In the genomic region with DNA sequence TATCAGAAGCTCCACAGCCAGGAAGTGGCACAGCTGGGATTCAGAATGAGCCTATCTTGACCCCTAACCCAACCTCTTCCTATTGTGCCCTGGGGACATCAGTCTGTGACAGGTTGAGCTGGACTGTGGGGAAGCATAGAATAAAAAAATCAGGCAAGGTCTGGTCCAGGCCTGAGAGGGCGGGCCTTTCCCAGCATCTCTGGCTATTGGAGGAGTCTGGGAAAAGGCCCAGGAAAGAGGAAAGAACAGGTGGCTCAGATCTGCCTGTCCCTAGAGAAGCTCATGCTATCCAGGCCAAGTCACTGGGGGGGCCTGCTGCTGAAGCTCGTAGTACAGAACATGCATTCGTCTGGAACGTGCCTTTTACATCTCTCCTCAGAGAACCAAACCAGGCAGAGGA, we compare ENCODE assay signal across 16 cellular contexts.
DNase-seq lines count a peak whose midpoint lies in the region; ATAC-seq and TF ChIP-seq lines count a peak whose summit lies in the region.
"Had no signal": no experiment of that assay in that cellular context is flagged by ENCODE, and none has a peak within 500 bp of the region (broad histone marks: within the 10 kb centered on the region; RNA-seq: fewer than 3 reads in every experiment).

No MANE protein-coding gene starts in this region.

- intact Hi-C loops in MCF 10A (cut with micrococcal nuclease), result no loop called here

- H3K36me3 Mint-ChIP-seq in endodermal cell (ENCODE audit: low read depth), result peaks cover 22% of the 10 kb centered on the region
- H3K36me3 Mint-ChIP-seq in MCF 10A (ENCODE audit: insufficient read depth, unreplicated experiment), result no peaks in the 10 kb centered on the region
- no peaks in the 10 kb centered on the region for H3K36me3 Mint-ChIP-seq in activated T-cell treated with anti-CD3 and anti-CD28 coated beads, Interleukin-2, amount 50 U/mL, for 24 hours (ENCODE audit: low read depth)

- H3K4me1 Mint-ChIP-seq in endodermal cell (peaks cover 31% of the 10 kb centered on the region), MCF 10A (ENCODE audit: insufficient read depth, unreplicated experiment) (peaks cover 5% of the 10 kb centered on the region)
- no peaks in the 10 kb centered on the region for H3K4me1 Mint-ChIP-seq in activated T-cell treated with anti-CD3 and anti-CD28 coated beads, Interleukin-2, amount 50 U/mL, for 24 hours (ENCODE audit: low read depth)

- no peak for ATAC-seq in GM19035 (IDR thresholded peaks at IDR 0.05; ENCODE audit: unreplicated experiment)

- H3K27ac ChIP-seq in endodermal cell (ENCODE audit: low read depth, low read length), result no peak overlapping the region
- H3K27ac ChIP-seq: parathyroid adenoma, RWPE1 had no signal

- DNase-seq in ELF-1 (ENCODE audit: low read depth, low spot score), result peak; percentile 75
- peak; percentile 32 to 62 for DNase-seq in NCI-H446 (lab: John Stamatoyannopoulos, UW)
- DNase-seq in endodermal cell, result peak; percentile 59
- DNase-seq in occipital lobe (lab: John Stamatoyannopoulos, UW), result peak; percentile 46
- DNase-seq in NCI-H526 (lab: John Stamatoyannopoulos, UW), result no peak
- DNase-seq in MCF 10A (ENCODE audit: unreplicated experiment), result no peak
- no peak for DNase-seq in activated T-cell treated with anti-CD3 and anti-CD28 coated beads, Interleukin-2, amount 50 U/mL, for 24 hours
- DNase-seq: activated CD4-positive, alpha-beta T cell treated with anti-CD3 and anti-CD28 coated beads, Interleukin-2, amount 50 U/mL, for 48 hours; activated effector memory CD4-positive, alpha-beta T cell treated with anti-CD3 and anti-CD28 coated beads, Interleukin-2, amount 50 U/mL, for 16 hours; DND-41; effector CD8-positive, alpha-beta T cell; foreskin melanocyte; midbrain had no signal

- H3K27ac Mint-ChIP-seq in endodermal cell (no peak overlapping the region), MCF 10A (ENCODE audit: low read depth, unreplicated experiment) (no peak overlapping the region)
- H3K27ac Mint-ChIP-seq in activated T-cell treated with anti-CD3 and anti-CD28 coated beads, Interleukin-2, amount 50 U/mL, for 24 hours, result no peak overlapping the region

- no peaks in the 10 kb centered on the region for H3K36me3 ChIP-seq in endodermal cell (ENCODE audit: control insufficient read depth, insufficient read depth, low read length)

- TF ChIP-seq CTCF in endodermal cell (conservative IDR thresholded peaks at IDR 0.05), result no peak
- TF ChIP-seq CTCF in MCF 10A (IDR thresholded peaks at IDR 0.05; ENCODE audit: unreplicated experiment), result no peak

- H3K9me3 ChIP-seq in endodermal cell (ENCODE audit: control insufficient read depth, low read length), result no peaks in the 10 kb centered on the region

- no peak overlapping the region for H3K4me3 ChIP-seq in endodermal cell (ENCODE audit: low read length)

- H3K27me3 ChIP-seq in endodermal cell (ENCODE audit: control insufficient read depth, insufficient read depth, low read length, poor library complexity, severe bottlenecking), result no peaks in the 10 kb centered on the region

- 90 to 93% methylated on average over 4 of the region's 4 CpGs for WGBS in endodermal cell (ENCODE audit: insufficient coverage in 1 of 2, insufficient read length in 1 of 2), 2 experiments

- no peak overlapping the region for H3K9ac ChIP-seq in endodermal cell (ENCODE audit: extremely low read depth, low read length, poor library complexity, severe bottlenecking)
- H3K9ac ChIP-seq: parathyroid adenoma had no signal

- H3K4me1 ChIP-seq in endodermal cell (ENCODE audit: control insufficient read depth, insufficient read depth, low read length), result peaks cover 25% of the 10 kb centered on the region
- H3K4me1 ChIP-seq: parathyroid adenoma had no signal

- CTCF ChIA-PET in MCF 10A (lab: Yijun Ruan, JAX), result interaction anchor here (0.5 to 2.6 kb wide), 5 partner anchors 9 to 36 kb away, joined by 3 to 20 read pairs (median 4); no protein-coding TSS in a partner anchor

- H3K4me3 Mint-ChIP-seq in endodermal cell, result no peak overlapping the region
- no peak overlapping the region for H3K4me3 Mint-ChIP-seq in MCF 10A (ENCODE audit: unreplicated experiment)
- no peak overlapping the region for H3K4me3 Mint-ChIP-seq in activated T-cell treated with anti-CD3 and anti-CD28 coated beads, Interleukin-2, amount 50 U/mL, for 24 hours

- POLR2A ChIA-PET in MCF 10A (lab: Yijun Ruan, JAX), result interaction anchor here (0.6 to 1.6 kb wide), 2 partner anchors 14 to 427 kb away, joined by 3 read pairs; no protein-coding TSS in a partner anchor

- H3K9me3 Mint-ChIP-seq in endodermal cell, result no peaks in the 10 kb centered on the region
- no peaks in the 10 kb centered on the region for H3K9me3 Mint-ChIP-seq in MCF 10A (ENCODE audit: unreplicated experiment)
- H3K9me3 Mint-ChIP-seq in activated T-cell treated with anti-CD3 and anti-CD28 coated beads, Interleukin-2, amount 50 U/mL, for 24 hours, result no peaks in the 10 kb centered on the region

- no TSS peak for BruUV-seq in MCF 10A (replicated peaks; lab: Mats Ljungman, UMichigan)

- H3K27me3 Mint-ChIP-seq in endodermal cell (ENCODE audit: insufficient read depth) (no peaks in the 10 kb centered on the region), MCF 10A (ENCODE audit: insufficient read depth, unreplicated experiment) (no peaks in the 10 kb centered on the region)
- peaks cover 3% of the 10 kb centered on the region for H3K27me3 Mint-ChIP-seq in activated T-cell treated with anti-CD3 and anti-CD28 coated beads, Interleukin-2, amount 50 U/mL, for 24 hours

Comparison
In these comparisons a context has a peak if more than half of its experiments do, and no peak if none do; other contexts are left out.
1. DNase-seq: peak in ELF-1 (single experiment), NCI-H446 (2 of 2), endodermal cell (single experiment) and occipital lobe (single experiment); none in NCI-H526 (0 of 2), MCF 10A (single experiment) and activated T-cell treated with anti-CD3 and anti-CD28 coated beads, Interleukin-2, amount 50 U/mL, for 24 hours (single experiment).